In the genomic region with DNA sequence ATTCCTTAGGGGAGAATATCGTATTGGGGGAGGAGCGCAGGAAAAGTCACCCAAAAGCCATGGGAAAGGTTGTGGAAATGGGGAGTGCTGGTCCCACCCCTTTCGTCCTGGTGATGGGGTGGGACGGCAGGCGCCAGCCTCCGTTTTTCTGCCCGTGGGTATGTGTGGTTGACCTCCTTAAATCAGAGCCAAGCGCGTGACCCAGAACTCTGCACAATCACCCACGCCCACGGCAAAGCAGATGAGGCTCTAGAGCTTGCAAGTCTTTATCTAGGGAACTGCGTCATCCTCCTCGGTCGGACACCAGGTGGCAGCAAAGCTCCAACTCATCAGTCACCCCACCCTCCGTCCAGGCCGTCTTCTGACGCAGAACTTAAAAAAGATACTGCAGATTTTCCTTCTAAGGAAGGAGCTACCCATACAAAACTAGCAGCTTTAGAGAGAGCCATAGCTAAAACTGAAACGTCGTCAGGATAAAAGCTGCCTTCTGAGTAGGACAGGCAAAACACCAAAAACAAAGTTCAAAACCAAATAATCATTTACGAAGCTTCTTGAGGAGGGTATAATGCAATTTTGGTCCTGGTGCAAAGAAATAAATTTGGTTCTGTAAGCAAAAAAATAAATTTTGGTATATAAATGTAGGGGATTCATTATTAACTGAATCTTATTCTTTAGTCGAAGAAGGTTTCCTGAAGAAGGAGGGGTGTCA, we compare ENCODE assay signal across 8 cellular contexts.
DNase-seq lines count a peak whose midpoint lies in the region; ATAC-seq, FAIRE-seq and TF ChIP-seq lines count a peak whose summit lies in the region.

No MANE protein-coding gene starts in this region.

- H3K27me3 ChIP-seq in astrocyte (ENCODE audit: insufficient read depth, low read length) (peaks cover 2% of the 10 kb centered on the region), sigmoid colon (no peaks in the 10 kb centered on the region)

- TF ChIP-seq CTCF in GM13977 (IDR thresholded peaks at IDR 0.05; ENCODE audit: extremely low read depth, insufficient read depth, missing control alignments), result peak; percentile 79
- TF ChIP-seq CTCF in astrocyte (IDR thresholded peaks at IDR 0.05; ENCODE audit: insufficient read depth, low read depth, low read length), result peak; percentile 74
- TF ChIP-seq CTCF in sigmoid colon (IDR thresholded peaks at IDR 0.05), result peak; percentile 70 to 82 (median 76)

- no peak for TF ChIP-seq EP300 in sigmoid colon (IDR thresholded peaks at IDR 0.05)

- H3K27ac ChIP-seq in astrocyte (ENCODE audit: low read depth, low read length) (no peak overlapping the region), sigmoid colon (peak overlapping the region; percentile 48 to 72 (median 61))

- intact Hi-C loops in sigmoid colon (cut with DNase I), result loop anchor here (5.0 to 10.0 kb wide), 7 partner anchors 95 to 1205 kb away; partner anchors contain the start of genes ATP1B1, BLZF1 and NME7

- H3K9ac ChIP-seq in astrocyte (ENCODE audit: low read length), result no peak overlapping the region

- ATAC-seq in HG02943 (IDR thresholded peaks at IDR 0.05; ENCODE audit: low read depth, unreplicated experiment), result peak; percentile 87

- no peak overlapping the region for H3K27ac Mint-ChIP-seq in astrocyte (ENCODE audit: unreplicated experiment)

- H3K4me2 ChIP-seq in astrocyte (ENCODE audit: low read length), result peak overlapping the region; percentile 75

- H3K4me3 Mint-ChIP-seq in astrocyte (ENCODE audit: unreplicated experiment), result no peak overlapping the region

- H3K27me3 Mint-ChIP-seq in astrocyte (ENCODE audit: low read depth, unreplicated experiment), result peaks cover 7% of the 10 kb centered on the region

- in situ Hi-C loops in GM13977 (cut with MboI; ENCODE audit: low pct_unique_long_range_greater_than_20kb, low sequenced_read_pairs, unreplicated experiment), result no loop called here

- H3K4me3 ChIP-seq in astrocyte (ENCODE audit: insufficient read depth, low read depth, low read length) (no peak overlapping the region), sigmoid colon (peak overlapping the region in 3 of 4 donors; percentile 2 to 32 (median 20))

- peaks cover 2% of the 10 kb centered on the region for H3K9me3 Mint-ChIP-seq in astrocyte (ENCODE audit: unreplicated experiment)

- peak; percentile 50 for DNase-seq in GM13977 (ENCODE audit: low spot score)
- DNase-seq in NCI-H187 treated with DMSO at 0.1 percent for 48 hours (lab: John Stamatoyannopoulos, UW), result peak; percentile 86
- DNase-seq in T1000 (lab: John Stamatoyannopoulos, UW), result peak; percentile 67
- peak; percentile 80 for DNase-seq in astrocyte (ENCODE audit: low read depth)
- DNase-seq in hypothalamus (lab: John Stamatoyannopoulos, UW), result peak in 50 of 51 donors; percentile 3 to 92 (median 72)
- DNase-seq in sigmoid colon, result peak; percentile 97
- no peak for DNase-seq in cortex of kidney (lab: John Stamatoyannopoulos, UW)

- 12 to 14% methylated on average over 21 of the region's 21 CpGs for WGBS in sigmoid colon, 2 donors

- H4K20me1 ChIP-seq in astrocyte (ENCODE audit: insufficient read depth, low read length), result no peaks in the 10 kb centered on the region

- no peaks in the 10 kb centered on the region for H3K4me1 Mint-ChIP-seq in astrocyte (ENCODE audit: low read depth, unreplicated experiment)

- peak overlapping the region; percentile 43 for H2AFZ ChIP-seq in astrocyte (ENCODE audit: low read depth, low read length)

- TF ChIP-seq POLR2A in sigmoid colon (IDR thresholded peaks at IDR 0.05), result no peak

- no peak for FAIRE-seq in astrocyte (lab: Jason Lieb, UNC)

- H3K4me1 ChIP-seq in astrocyte (ENCODE audit: insufficient read depth, low read length), result peaks cover 3% of the 10 kb centered on the region
- H3K4me1 ChIP-seq in sigmoid colon, result peaks cover 0 to 26% (median 19%) of the 10 kb centered on the region in 4 donors

- H3K9me3 ChIP-seq in astrocyte (ENCODE audit: insufficient read depth, low read depth, low read length) (no peaks in the 10 kb centered on the region), sigmoid colon (no peaks in the 10 kb centered on the region)

- H3K36me3 ChIP-seq in astrocyte (ENCODE audit: insufficient read depth, low read length), result no peaks in the 10 kb centered on the region
- H3K36me3 ChIP-seq in sigmoid colon, result no peaks in the 10 kb centered on the region

- H3K79me2 ChIP-seq in astrocyte (ENCODE audit: insufficient read depth, low read length), result no peaks in the 10 kb centered on the region

- peaks cover 2% of the 10 kb centered on the region for H3K36me3 Mint-ChIP-seq in astrocyte (ENCODE audit: low read depth, unreplicated experiment)
